19 cellular contexts compared by ENCODE assay signal in genomic region chr2:165295643-165296042, GRCh38. TPM values are rescaled to one million over a fixed set of nuclear protein-coding genes. Genes with fewer than 3 reads are reported as not detected.
DNase-seq lines count a peak whose midpoint lies in the region; ATAC-seq and TF ChIP-seq lines count a peak whose summit lies in the region.
"Had no signal": no experiment of that assay in that cellular context is flagged by ENCODE, and none has a peak within 500 bp of the region (broad histone marks: within the 10 kb centered on the region; RNA-seq: fewer than 3 reads in every experiment).

No MANE protein-coding gene starts in this region.

- no peak overlapping the region for H3K14ac ChIP-seq in neuronal stem cell (ENCODE audit: low read length)

- no peak for ATAC-seq in HG03280 (IDR thresholded peaks at IDR 0.05; ENCODE audit: unreplicated experiment)
- ATAC-seq: GM23338 had no signal

- no peak overlapping the region for H2AK5ac ChIP-seq in neuronal stem cell (ENCODE audit: low read depth, low read length)

- H2AFZ ChIP-seq in Loucy (ENCODE audit: low read length), result peak overlapping the region; percentile 46
- peak overlapping the region; percentile 96 for H2AFZ ChIP-seq in neuronal stem cell (ENCODE audit: low read length)

- no peak overlapping the region for H3K18ac ChIP-seq in neuronal stem cell (ENCODE audit: low read length)

- no peak overlapping the region for H2BK5ac ChIP-seq in neuronal stem cell (ENCODE audit: low read length)

- H3K4me3 Mint-ChIP-seq in MCF 10A (ENCODE audit: unreplicated experiment), result no peak overlapping the region
- H3K4me3 Mint-ChIP-seq: CD4-positive, CD25-positive, alpha-beta regulatory T cell; CD8-positive, alpha-beta memory T cell; GM23338 had no signal

- no peaks in the 10 kb centered on the region for H3K9me2 ChIP-seq in Loucy (replicated peaks; ENCODE audit: low read depth, low read length)

- no peaks in the 10 kb centered on the region for H3K36me3 Mint-ChIP-seq in MCF 10A (ENCODE audit: insufficient read depth, unreplicated experiment)
- H3K36me3 Mint-ChIP-seq: CD4-positive, CD25-positive, alpha-beta regulatory T cell; CD8-positive, alpha-beta memory T cell had no signal

- peak; percentile 21 for DNase-seq in Ammon's horn (ENCODE audit: low spot score)
- peak in 1 of 10 donors; percentile 28 for DNase-seq in dorsolateral prefrontal cortex
- no peak for DNase-seq in neuronal stem cell (ENCODE audit: low spot score)
- no peak for DNase-seq in GM19238 (ENCODE audit: insufficient read length, low spot score)
- DNase-seq in HK-2 (ENCODE audit: unreplicated experiment), result no peak
- no peak for DNase-seq in MCF 10A (ENCODE audit: unreplicated experiment)
- DNase-seq: 8988T; BE2C; CD4-positive, CD25-positive, alpha-beta regulatory T cell; CD8-positive, alpha-beta memory T cell; DMS 273 treated with DMSO at 0.1 percent for 48 hours; DMS53; GF-D8; HCEC 1CT; KG1 had no signal

- no peak overlapping the region for H2BK12ac ChIP-seq in neuronal stem cell (ENCODE audit: low read length)

- no peaks in the 10 kb centered on the region for H3K36me3 ChIP-seq in Loucy (ENCODE audit: insufficient read depth, low read length)
- no peaks in the 10 kb centered on the region for H3K36me3 ChIP-seq in neuronal stem cell (replicated peaks in 1 of 2; ENCODE audit: control insufficient read depth in 2 of 2, insufficient read depth in 2 of 2, low read length in 2 of 2)
- H3K36me3 ChIP-seq: BE2C had no signal

- H3K4me2 ChIP-seq in Loucy (ENCODE audit: low read depth, low read length, poor library complexity, severe bottlenecking) (no peak overlapping the region), neuronal stem cell (ENCODE audit: insufficient read depth, low read length, poor library complexity, severe bottlenecking) (no peak overlapping the region)
- H3K4me2 ChIP-seq: GM23338 had no signal

- H4K8ac ChIP-seq in neuronal stem cell (ENCODE audit: low read depth, low read length), result no peak overlapping the region

- no peaks in the 10 kb centered on the region for H3K9me3 Mint-ChIP-seq in MCF 10A (ENCODE audit: unreplicated experiment)
- H3K9me3 Mint-ChIP-seq: CD8-positive, alpha-beta memory T cell; GM23338 had no signal

- peaks cover 46% of the 10 kb centered on the region for H3K27me3 Mint-ChIP-seq in MCF 10A (ENCODE audit: insufficient read depth, unreplicated experiment)

- H3K4me1 ChIP-seq in Loucy (ENCODE audit: insufficient read depth, low read length, poor library complexity, severe bottlenecking) (peaks cover 3% of the 10 kb centered on the region), neuronal stem cell (ENCODE audit: control insufficient read depth in 2 of 2, insufficient read depth in 1 of 2, low read depth in 1 of 2, low read length in 2 of 2) (peaks cover 0 to 2% of the 10 kb centered on the region in 2 donors)
- H3K4me1 ChIP-seq: BE2C had no signal

- H3K9me3 ChIP-seq in Loucy (ENCODE audit: insufficient read depth, low read depth, low read length) (no peaks in the 10 kb centered on the region), neuronal stem cell (replicated peaks in 1 of 2; ENCODE audit: control insufficient read depth in 2 of 2, insufficient read depth in 1 of 2, low read depth in 1 of 2, low read length in 2 of 2) (no peaks in the 10 kb centered on the region)
- H3K9me3 ChIP-seq: BE2C had no signal

- H2BK120ac ChIP-seq in neuronal stem cell (ENCODE audit: low read depth, low read length), result no peak overlapping the region

- H3K4me1 Mint-ChIP-seq in MCF 10A (ENCODE audit: insufficient read depth, unreplicated experiment), result no peaks in the 10 kb centered on the region

- no peaks in the 10 kb centered on the region for H3F3A ChIP-seq in Loucy (ENCODE audit: low read depth)

- no peak overlapping the region for H4K91ac ChIP-seq in neuronal stem cell (ENCODE audit: low read depth, low read length, poor library complexity)

- H3K79me1 ChIP-seq in neuronal stem cell (ENCODE audit: low read depth, low read length), result no peaks in the 10 kb centered on the region

- no CpG with 5 or more reads among the region's 4 CpGs for WGBS in neuronal stem cell (ENCODE audit: extremely low coverage in 2 of 2, insufficient read length in 2 of 2, insufficient replicate concordance in 1 of 2), 2 donors

- TF ChIP-seq CTCF in Loucy (conservative IDR thresholded peaks at IDR 0.05; ENCODE audit: low read length) (no peak), dorsolateral prefrontal cortex (IDR thresholded peaks at IDR 0.05 in 54 of 56, conservative IDR thresholded peaks at IDR 0.05 in 2 of 56; ENCODE audit: low read depth in 1 of 56, partially characterized antibody in 56 of 56) (no peak), MCF 10A (IDR thresholded peaks at IDR 0.05; ENCODE audit: unreplicated experiment) (no peak)

- H3K4ac ChIP-seq in neuronal stem cell (ENCODE audit: low read length), result no peak overlapping the region

- H4K20me1 ChIP-seq in Loucy (ENCODE audit: insufficient read depth, low read length, poor library complexity, severe bottlenecking), result no peaks in the 10 kb centered on the region

- no peak overlapping the region for H2BK15ac ChIP-seq in neuronal stem cell (ENCODE audit: low read length)

- H3K4me3 ChIP-seq in Loucy (ENCODE audit: low read length, poor library complexity, severe bottlenecking) (no peak overlapping the region), dorsolateral prefrontal cortex (peak overlapping the region in 43 of 59 donors; percentile 19 to 67 (median 52)), neuronal stem cell (ENCODE audit: low read length in 2 of 2) (no peak overlapping the region)
- H3K4me3 ChIP-seq: GM23338 had no signal

- H3K27ac Mint-ChIP-seq in MCF 10A (ENCODE audit: low read depth, unreplicated experiment), result no peak overlapping the region
- H3K27ac Mint-ChIP-seq: CD4-positive, CD25-positive, alpha-beta regulatory T cell; CD8-positive, alpha-beta memory T cell; GM23338 had no signal

- peak overlapping the region in 52 of 59 donors; percentile 3 to 86 (median 58) for H3K27ac ChIP-seq in dorsolateral prefrontal cortex
- H3K27ac ChIP-seq in neuronal stem cell (replicated peaks; ENCODE audit: low read length), result no peak overlapping the region

- BruUV-seq in MCF 10A (replicated peaks; lab: Mats Ljungman, UMichigan), result no TSS peak

- intact Hi-C loops in dorsolateral prefrontal cortex (cut with DNase I), result loop anchor here in 1 of 2 donors (10.0 kb wide), 2 partner anchors 51 to 301 kb away; no protein-coding TSS in a partner anchor
- intact Hi-C loops in MCF 10A (cut with micrococcal nuclease), result no loop called here

- POLR2A ChIA-PET in MCF 10A (lab: Yijun Ruan, JAX), result no interaction called here

- H3K9ac ChIP-seq in Loucy (ENCODE audit: low read depth, low read length, poor library complexity, severe bottlenecking) (no peak overlapping the region), neuronal stem cell (ENCODE audit: low read depth, low read length, poor library complexity) (no peak overlapping the region)

- CTCF ChIA-PET in MCF 10A (lab: Yijun Ruan, JAX), result interaction anchor here (0.6 to 2.3 kb wide), 6 partner anchors 10 to 304 kb away, joined by 3 to 12 read pairs (median 4); partner anchors contain the start of gene SCN2A

- no peaks in the 10 kb centered on the region for H3K27me3 ChIP-seq in Loucy (ENCODE audit: insufficient read depth, low read length, poor library complexity, severe bottlenecking)
- H3K27me3 ChIP-seq in dorsolateral prefrontal cortex, result no peaks in the 10 kb centered on the region
- H3K27me3 ChIP-seq in neuronal stem cell (ENCODE audit: control insufficient read depth in 3 of 3, insufficient read depth in 3 of 3, low read depth in 1 of 3, low read length in 3 of 3), result no peaks in the 10 kb centered on the region
- H3K27me3 ChIP-seq: BE2C had no signal

- H3K79me2 ChIP-seq in Loucy (ENCODE audit: insufficient read depth, low read length), result no peaks in the 10 kb centered on the region

- no peak overlapping the region for H3K23ac ChIP-seq in neuronal stem cell (ENCODE audit: low read depth, low read length, poor library complexity)

RNA-seq across cellular contexts. Expression of gene SCN2A, which starts 56.4 kb away (rescaled TPM):
- total RNA-seq in dorsolateral prefrontal cortex (100 to 1,000 TPM in 107 of 120 experiments, 10 to 100 TPM in 13; 55.8 to 282 (median 170) TPM), MCF 10A (2022) (not detected in 2 replicates)
- polyA plus RNA-seq in neuronal stem cell (2013, experiment 1 of 2), result 0.04 TPM
- 0.06 TPM for polyA plus RNA-seq in neuronal stem cell (2013, experiment 2 of 2)
- total RNA-seq: CD4-positive, CD25-positive, alpha-beta regulatory T cell; CD8-positive, alpha-beta memory T cell; HT-29 had no signal
- polyA plus RNA-seq: CD4-positive, CD25-positive, alpha-beta regulatory T cell; CD8-positive, alpha-beta memory T cell had no signal

Comparison
In these comparisons a context has a peak if more than half of its experiments do, and no peak if none do; other contexts are left out.
1. H3K4me3 ChIP-seq: peak in dorsolateral prefrontal cortex (43 of 59); none in Loucy (single experiment) and neuronal stem cell (0 of 2).
2. RNA of gene SCN2A, which starts 56.4 kb away (total RNA-seq): 55.8 to 282 TPM in dorsolateral prefrontal cortex; not detected in MCF 10A; every median in the first group is over 10 times any median in the second.